Comparison of ENCODE assay signal across 8 cellular contexts in genomic region chr19:33416307-33417215, GRCh38. TPM values are rescaled to one million over a fixed set of nuclear protein-coding genes. Genes with fewer than 3 reads are reported as not detected.
DNase-seq lines count a peak whose midpoint lies in the region; ATAC-seq and TF ChIP-seq lines count a peak whose summit lies in the region.

No MANE protein-coding gene starts in this region.

- H3K4me3 ChIP-seq in GM23338 (peak overlapping the region; percentile 39; the same call in 1 of the 2 replicates), mammary epithelial cell (replicated peaks in 1 of 3; ENCODE audit: insufficient read depth in 1 of 3, low read depth in 2 of 3, low read length in 3 of 3) (peak overlapping the region in 1 of 3 experiments; percentile 17)

- H3K27ac Mint-ChIP-seq in GM23338, result no peak overlapping the region
- no peak overlapping the region; the same call in 1 of the 2 replicates for H3K27ac Mint-ChIP-seq in WTC11

- H3K4me2 ChIP-seq in GM23338, result peak overlapping the region; percentile 64
- peak overlapping the region; percentile 61 for H3K4me2 ChIP-seq in mammary epithelial cell (ENCODE audit: insufficient read depth, low read depth, low read length)

- POLR2A ChIA-PET in WTC11 (lab: Charles Lee), result no interaction called here

- H3K4me1 ChIP-seq in GM23338 (ENCODE audit: insufficient read depth) (no peaks in the 10 kb centered on the region; the same call in 1 of the 2 replicates), mammary epithelial cell (ENCODE audit: insufficient read depth, low read length) (peaks cover 5% of the 10 kb centered on the region)

- H3F3A ChIP-seq in GM23338 (replicated peaks; ENCODE audit: low read depth), result no peaks in the 10 kb centered on the region

- 35% methylated on average over 21 of the region's 27 CpGs for WGBS in mammary epithelial cell (ENCODE audit: low coverage, missing lambda C conversion rate)

- H3K27me3 Mint-ChIP-seq in GM23338 (ENCODE audit: insufficient read depth, low read depth, poor library complexity) (peaks cover 10% of the 10 kb centered on the region), WTC11 (ENCODE audit: low read depth) (no peaks in the 10 kb centered on the region)

- H4K20me1 ChIP-seq in GM23338 (replicated peaks; ENCODE audit: insufficient read depth) (no peaks in the 10 kb centered on the region; the same call in 1 of the 2 replicates), mammary epithelial cell (ENCODE audit: insufficient read depth, low read length) (no peaks in the 10 kb centered on the region)

- peak overlapping the region; percentile 58; the same call in 2 of the 3 replicates for H3K4me3 Mint-ChIP-seq in GM23338
- peak overlapping the region; percentile 63 for H3K4me3 Mint-ChIP-seq in WTC11

- CTCF ChIA-PET in WTC11 (lab: Charles Lee) (interaction anchor here (0.6 to 7.1 kb wide), 60 partner anchors 11 to 755 kb away, joined by 3 to 60 read pairs (median 4); partner anchors contain the start of gene CEBPG), mammary epithelial cell (lab: Charles Lee; ENCODE audit: low non-redundant PET) (interaction anchor here (0.5 to 0.7 kb wide), 5 partner anchors 11 to 355 kb away, joined by 3 to 7 read pairs (median 5); no protein-coding TSS in a partner anchor)

- ATAC-seq in GM23338, result peak; percentile 78
- ATAC-seq in WTC11, result peak; percentile 81
- peak; percentile 54 for ATAC-seq in left colon
- ATAC-seq in HG02840 (IDR thresholded peaks at IDR 0.05; ENCODE audit: low FRiP score, unreplicated experiment), result no peak

- no peak overlapping the region for H3K9ac ChIP-seq in mammary epithelial cell (ENCODE audit: insufficient read depth, low read length)

- H3K27me3 ChIP-seq in GM23338 (ENCODE audit: insufficient read depth) (no peaks in the 10 kb centered on the region), mammary epithelial cell (ENCODE audit: insufficient read depth, low read length) (no peaks in the 10 kb centered on the region)

- in situ Hi-C loops in mammary epithelial cell (cut with MboI; ENCODE audit: low sequenced_read_pairs in 2 of 2), result no loop called here

- no peaks in the 10 kb centered on the region for H3K9me3 ChIP-seq in mammary epithelial cell (replicated peaks; ENCODE audit: insufficient read depth, low read length)

- DNase-seq in AG08395 (ENCODE audit: low spot score) (peak; percentile 66), GM23338 (ENCODE audit: low spot score) (peak; percentile 90), NCI-H2227 treated with DMSO at 0.1 percent for 48 hours (lab: John Stamatoyannopoulos, UW) (peak; percentile 95), WTC11 (ENCODE audit: low spot score) (peak; percentile 87), mammary epithelial cell (peak; percentile 44), left colon (peak; percentile 58 to 80)
- DNase-seq in stimulated activated CD4-positive, alpha-beta T cell treated with anti-CD3 and anti-CD28 coated beads, TNF-alpha, amount 100 ng/mL, for 48 hours (ENCODE audit: low read depth in 3 of 3), result peak; percentile 37 to 58 (median 57)

- no TSS peak for BruUV-seq in mammary epithelial cell (replicated peaks; lab: Mats Ljungman, UMichigan)

- no peaks in the 10 kb centered on the region for H3K36me3 ChIP-seq in GM23338 (ENCODE audit: insufficient read depth)
- no peaks in the 10 kb centered on the region for H3K36me3 ChIP-seq in mammary epithelial cell (ENCODE audit: insufficient read depth, low read length)

- H2AFZ ChIP-seq in GM23338 (no peak overlapping the region), mammary epithelial cell (ENCODE audit: low read depth, low read length) (no peak overlapping the region)

- H3K36me3 Mint-ChIP-seq in GM23338 (ENCODE audit: low read depth) (no peaks in the 10 kb centered on the region), WTC11 (no peaks in the 10 kb centered on the region)

- no peak overlapping the region for H3K27ac ChIP-seq in GM23338 (ENCODE audit: low read depth)
- H3K27ac ChIP-seq in mammary epithelial cell (ENCODE audit: insufficient read depth, low read depth, low read length), result no peak overlapping the region

- H3K4me1 Mint-ChIP-seq in GM23338 (peaks cover 16% of the 10 kb centered on the region), WTC11 (peaks cover 11% of the 10 kb centered on the region)

- intact Hi-C loops in mammary epithelial cell (cut with micrococcal nuclease), result loop anchor here (1.0 kb wide), 1 partner anchor 355 kb away; no protein-coding TSS in a partner anchor
- intact Hi-C loops in left colon (cut with DNase I, micrococcal nuclease), result no loop called here

- no peaks in the 10 kb centered on the region for H3K79me2 ChIP-seq in GM23338 (replicated peaks; ENCODE audit: insufficient read depth)
- no peaks in the 10 kb centered on the region for H3K79me2 ChIP-seq in mammary epithelial cell (ENCODE audit: insufficient read depth, low read length)

- TF ChIP-seq CTCF in GM23338 (conservative IDR thresholded peaks at IDR 0.05; ENCODE audit: low read depth in 2 of 2) (peak; percentile 74 to 87), WTC11 (IDR thresholded peaks at IDR 0.05) (peak; percentile 74), mammary epithelial cell (conservative IDR thresholded peaks at IDR 0.05 in 1 of 2, IDR thresholded peaks at IDR 0.05 in 1 of 2; ENCODE audit: extremely low read depth in 1 of 2, insufficient read depth in 1 of 2, low read depth in 1 of 2, low read length in 2 of 2) (peak; percentile 72 to 73)

- H3K9me3 Mint-ChIP-seq in GM23338 (no peaks in the 10 kb centered on the region), WTC11 (no peaks in the 10 kb centered on the region)

- no peaks in the 10 kb centered on the region for H3K9me2 ChIP-seq in GM23338 (ENCODE audit: insufficient read depth)

- dilution Hi-C loops in mammary epithelial cell (cut with HindIII; ENCODE audit: low sequenced_read_pairs), result loop anchor here (5.0 to 25.0 kb wide), 9 partner anchors 69 to 721 kb away; partner anchors contain the start of gene SLC7A10

TF ChIP-seq in WTC11, 78 proteins besides CTCF, POLR2A, EP300 and RAD21 (continues in another document):
- TF ChIP-seq ARID4B (CRISPR knock-in tag; IDR thresholded peaks at IDR 0.05; ENCODE audit: borderline replicate concordance), result no peak
- TF ChIP-seq NFATC4 (CRISPR knock-in tag; IDR thresholded peaks at IDR 0.05), result no peak
- TF ChIP-seq ZNF232 (CRISPR knock-in tag; IDR thresholded peaks at IDR 0.05), result no peak
- TF ChIP-seq GRHL2 (CRISPR knock-in tag; IDR thresholded peaks at IDR 0.05; ENCODE audit: insufficient replicate concordance, severe bottlenecking), result no peak
- TF ChIP-seq ZNF425 (CRISPR knock-in tag; conservative IDR thresholded peaks at IDR 0.05), result no peak

RNA-seq across cellular contexts. Expression of gene CEBPG, which starts 43.1 kb away (rescaled TPM):
- 45.1 and 50.2 TPM in 2 replicates for total RNA-seq in GM23338 (2014; rRNA removed; shearing (Covaris generic))
- 20.9 and 25.9 TPM in 2 replicates for polyA plus RNA-seq in GM23338 (2016; fragmentation: Nextera tagmentation; extraction: Ambion mirVana)
- 28.9 to 33.1 TPM (median 30.4 TPM) in 3 replicates for total RNA-seq in WTC11 (2021)
- total RNA-seq in mammary epithelial cell, result 10 to 100 TPM; 39.5 to 50.0 TPM
- polyA plus RNA-seq in mammary epithelial cell, result 18.8 TPM
- polyA minus RNA-seq in mammary epithelial cell, result 7.5 TPM
- total RNA-seq in left colon, result 10 to 100 TPM; 70.1 to 73.2 TPM

Comparison
In these comparisons a context has a peak if more than half of its experiments do, and no peak if none do; other contexts are left out.
1. DNase-seq: peak in every context shown above with its lines; median percentile 95 in NCI-H2227 treated with DMSO at 0.1 percent for 48 hours; 90 in GM23338; 87 in WTC11; 69 in left colon; 66 in AG08395; 57 in stimulated activated CD4-positive, alpha-beta T cell treated with anti-CD3 and anti-CD28 coated beads, TNF-alpha, amount 100 ng/mL, for 48 hours; 44 in mammary epithelial cell.